19 cellular contexts compared by ENCODE assay signal in genomic region chr6:701696-702479, GRCh38. TPM values are rescaled to one million over a fixed set of nuclear protein-coding genes. Genes with fewer than 3 reads are reported as not detected.
DNase-seq lines count a peak whose midpoint lies in the region; ATAC-seq, FAIRE-seq and TF ChIP-seq lines count a peak whose summit lies in the region.
"Had no signal": no experiment of that assay in that cellular context is flagged by ENCODE, and none has a peak within 500 bp of the region (broad histone marks: within the 10 kb centered on the region; RNA-seq: fewer than 3 reads in every experiment).

No MANE protein-coding gene starts in this region.

- peaks cover 7% of the 10 kb centered on the region for H3K27me3 Mint-ChIP-seq in neural progenitor cell (ENCODE audit: insufficient read depth, low read depth)
- H3K27me3 Mint-ChIP-seq in effector memory CD8-positive, alpha-beta T cell: peaks cover 3 to 15% of the 10 kb centered on the region in 2 donors

- TF ChIP-seq CTCF in SK-N-SH (IDR thresholded peaks at IDR 0.05) (peak; percentile 20), NB4 (IDR thresholded peaks at IDR 0.05; ENCODE audit: low read depth, low read length) (peak; percentile 28), bronchial epithelial cell (IDR thresholded peaks at IDR 0.05; ENCODE audit: insufficient read depth, low read length, severe bottlenecking) (no peak), neural progenitor cell (IDR thresholded peaks at IDR 0.05) (peak; percentile 37)

- H3K9me2 ChIP-seq in SK-N-SH: no peaks in the 10 kb centered on the region

- no peak overlapping the region for H3K27ac Mint-ChIP-seq in neural progenitor cell
- no peak overlapping the region for H3K27ac Mint-ChIP-seq in effector memory CD8-positive, alpha-beta T cell
- H3K27ac Mint-ChIP-seq: activated naive CD4-positive, alpha-beta T cell treated with anti-CD3 and anti-CD28 coated beads, Interleukin-2, amount 10 ng/mL, durations not matched to agents 7 days and 5 days; CD8-positive, alpha-beta T cell; T-helper 2 cell treated with Interferon-gamma antibody and Interleukin-4, amounts not matched to agents 5 μg/mL and 100 μg/mL, for 36 hours had no signal

- CTCF ChIA-PET in SK-N-SH (lab: Yijun Ruan, JAX): interaction anchor here (0.9 to 3.8 kb wide), 4 partner anchors 19 to 87 kb away, joined by 3 to 13 read pairs (median 4); no protein-coding TSS in a partner anchor

- H3K4me2 ChIP-seq in SK-N-SH (no peak overlapping the region), neural progenitor cell (peak overlapping the region; percentile 20)

- 57% methylated on average over 11 of the region's 11 CpGs for WGBS in SK-N-SH (ENCODE audit: low lambda C conversion rate)

- no peaks in the 10 kb centered on the region for H3F3A ChIP-seq in SK-N-SH (replicated peaks; ENCODE audit: insufficient read depth)
- no peaks in the 10 kb centered on the region for H3F3A ChIP-seq in neural progenitor cell (ENCODE audit: low read depth)

- no peak overlapping the region for H3K4me3 Mint-ChIP-seq in neural progenitor cell
- H3K4me3 Mint-ChIP-seq in effector memory CD8-positive, alpha-beta T cell: no peak overlapping the region
- H3K4me3 Mint-ChIP-seq: activated naive CD4-positive, alpha-beta T cell treated with anti-CD3 and anti-CD28 coated beads, Interleukin-2, amount 10 ng/mL, durations not matched to agents 7 days and 5 days; CD8-positive, alpha-beta T cell; T-helper 2 cell treated with Interferon-gamma antibody and Interleukin-4, amounts not matched to agents 5 μg/mL and 100 μg/mL, for 36 hours had no signal

- H3K36me3 Mint-ChIP-seq in neural progenitor cell: no peaks in the 10 kb centered on the region
- no peaks in the 10 kb centered on the region for H3K36me3 Mint-ChIP-seq in effector memory CD8-positive, alpha-beta T cell (ENCODE audit: insufficient read depth)
- H3K36me3 Mint-ChIP-seq: activated naive CD4-positive, alpha-beta T cell treated with anti-CD3 and anti-CD28 coated beads, Interleukin-2, amount 10 ng/mL, durations not matched to agents 7 days and 5 days; CD8-positive, alpha-beta T cell had no signal

- no peak overlapping the region for H2AFZ ChIP-seq in SK-N-SH (ENCODE audit: low read depth)
- H2AFZ ChIP-seq in neural progenitor cell (replicated peaks): no peak overlapping the region

- TF ChIP-seq POLR2A in NB4 (IDR thresholded peaks at IDR 0.05; ENCODE audit: extremely low read depth, insufficient read length): no peak

- H3K27ac ChIP-seq in SK-N-SH (ENCODE audit: low read depth in 2 of 2, low read length in 1 of 2) (no peak overlapping the region), neural progenitor cell (no peak overlapping the region)
- H3K27ac ChIP-seq: body of pancreas, vagina had no signal

- no peaks in the 10 kb centered on the region for H3K79me2 ChIP-seq in SK-N-SH (ENCODE audit: insufficient read depth)
- H3K79me2 ChIP-seq in neural progenitor cell (ENCODE audit: low read depth): no peaks in the 10 kb centered on the region

- H3K9ac ChIP-seq in SK-N-SH (no peak overlapping the region), neural progenitor cell (no peak overlapping the region)

- peaks cover 12% of the 10 kb centered on the region for H3K4me1 Mint-ChIP-seq in neural progenitor cell
- peaks cover 0 to 2% of the 10 kb centered on the region in 2 donors for H3K4me1 Mint-ChIP-seq in effector memory CD8-positive, alpha-beta T cell (ENCODE audit: low read depth in 2 of 2)

- DNase-seq in SK-N-SH (peak; percentile 48), NB4 (ENCODE audit: low read depth) (no peak), bronchial epithelial cell (ENCODE audit: low read depth) (no peak), neural progenitor cell (ENCODE audit: low spot score) (peak; percentile 29), NOMO-1 treated with dmso at 0.1 percent for 144 hours (lab: John Stamatoyannopoulos, UW; ENCODE audit: unreplicated experiment) (no peak)
- DNase-seq in effector memory CD8-positive, alpha-beta T cell: no peak
- DNase-seq: activated CD4-positive, alpha-beta T cell treated with anti-CD3 and anti-CD28 coated beads for 4 hours; activated naive CD4-positive, alpha-beta T cell treated with anti-CD3 and anti-CD28 coated beads, Interleukin-2, amount 10 ng/mL, durations not matched to agents 7 days and 5 days; body of pancreas; CD8-positive, alpha-beta T cell; hippocampal formation; left cardiac atrium; NCI-H1092 treated with DMSO at 0.1 percent for 48 hours; nucleus accumbens; Right ventricle myocardium superior had no signal

- TF ChIP-seq RAD21 in SK-N-SH (IDR thresholded peaks at IDR 0.05; ENCODE audit: low read length): no peak

- ATAC-seq in SK-N-SH treated with all-trans-retinoic acid at 6 μM for 48 hours (no peak; the same call in 2 of the 3 replicates), GM18867 (IDR thresholded peaks at IDR 0.05; ENCODE audit: unreplicated experiment) (no peak)
- ATAC-seq in effector memory CD8-positive, alpha-beta T cell (replicated peaks): no peak
- ATAC-seq: body of pancreas; CD8-positive, alpha-beta T cell; left cardiac atrium had no signal

- H4K20me1 ChIP-seq in SK-N-SH (ENCODE audit: insufficient read depth) (no peaks in the 10 kb centered on the region), neural progenitor cell (ENCODE audit: low read depth) (no peaks in the 10 kb centered on the region)

- H3K9me3 ChIP-seq in SK-N-SH (no peaks in the 10 kb centered on the region), neural progenitor cell (ENCODE audit: low read depth) (no peaks in the 10 kb centered on the region)
- H3K9me3 ChIP-seq: body of pancreas, vagina had no signal

- POLR2A ChIA-PET in SK-N-SH (lab: Yijun Ruan, JAX): no interaction called here

- H3K9me3 Mint-ChIP-seq in neural progenitor cell: no peaks in the 10 kb centered on the region
- no peaks in the 10 kb centered on the region for H3K9me3 Mint-ChIP-seq in effector memory CD8-positive, alpha-beta T cell
- H3K9me3 Mint-ChIP-seq: activated naive CD4-positive, alpha-beta T cell treated with anti-CD3 and anti-CD28 coated beads, Interleukin-2, amount 10 ng/mL, durations not matched to agents 7 days and 5 days; CD8-positive, alpha-beta T cell; T-helper 2 cell treated with Interferon-gamma antibody and Interleukin-4, amounts not matched to agents 5 μg/mL and 100 μg/mL, for 36 hours had no signal

- peaks cover 3% of the 10 kb centered on the region; the same call in 1 of the 2 replicates for H3K27me3 ChIP-seq in SK-N-SH (ENCODE audit: insufficient read depth)
- no peaks in the 10 kb centered on the region for H3K27me3 ChIP-seq in bronchial epithelial cell (ENCODE audit: control insufficient read depth, insufficient read depth, low read length)
- no peaks in the 10 kb centered on the region for H3K27me3 ChIP-seq in neural progenitor cell
- H3K27me3 ChIP-seq: vagina had no signal

- TF ChIP-seq EP300 in SK-N-SH (IDR thresholded peaks at IDR 0.05; ENCODE audit: borderline replicate concordance in 1 of 2, low read depth in 1 of 2, low read length in 1 of 2): no peak

- peak; percentile 7 for FAIRE-seq in bronchial epithelial cell (lab: Jason Lieb, UNC)

- H3K4me1 ChIP-seq in SK-N-SH (ENCODE audit: control insufficient read depth in 1 of 2, insufficient read depth in 2 of 2, low read depth in 1 of 2, low read length in 1 of 2) (peaks cover 0 to 7% of the 10 kb centered on the region in 2 experiments; a peak in 1 of 4 replicates), neural progenitor cell (peaks cover 15% of the 10 kb centered on the region)
- H3K4me1 ChIP-seq: body of pancreas, vagina had no signal

- H3K36me3 ChIP-seq in SK-N-SH (replicated peaks in 1 of 2; ENCODE audit: control insufficient read depth in 1 of 2, insufficient read depth in 2 of 2, low read length in 1 of 2): no peaks in the 10 kb centered on the region
- no peaks in the 10 kb centered on the region for H3K36me3 ChIP-seq in bronchial epithelial cell (ENCODE audit: control insufficient read depth, insufficient read depth, low read length)
- H3K36me3 ChIP-seq in neural progenitor cell: no peaks in the 10 kb centered on the region
- H3K36me3 ChIP-seq: vagina had no signal

- H3K4me3 ChIP-seq in SK-N-SH (ENCODE audit: low read depth in 2 of 2, low read length in 1 of 2) (no peak overlapping the region), NB4 (ENCODE audit: low read depth, low read length) (no peak overlapping the region), bronchial epithelial cell (ENCODE audit: low read depth, low read length) (no peak overlapping the region), neural progenitor cell (no peak overlapping the region)
- H3K4me3 ChIP-seq: body of pancreas, vagina had no signal

TF ChIP-seq in SK-N-SH, 30 proteins besides CTCF, POLR2A, EP300 and RAD21 (continues in another document):
- TF ChIP-seq YY1 (IDR thresholded peaks at IDR 0.05; ENCODE audit: low read depth) (no peak), TAF1 (IDR thresholded peaks at IDR 0.05; ENCODE audit: borderline replicate concordance, low read depth, low read length) (no peak), ELF1 (IDR thresholded peaks at IDR 0.05) (no peak), USF1 (IDR thresholded peaks at IDR 0.05; ENCODE audit: borderline replicate concordance, low read depth) (no peak)

TF ChIP-seq in SK-N-SH treated with all-trans-retinoic acid at 6 μM for 48 hours, 23 proteins besides CTCF, POLR2A, EP300 and RAD21 (continues in another document):
- TF ChIP-seq CSRNP3 (CRISPR knock-in tag; IDR thresholded peaks at IDR 0.05) (no peak), ZNF70 (CRISPR knock-in tag; IDR thresholded peaks at IDR 0.05) (no peak), ZNF565 (CRISPR knock-in tag; conservative IDR thresholded peaks at IDR 0.05; ENCODE audit: low read depth) (no peak), ZNF8 (CRISPR knock-in tag; IDR thresholded peaks at IDR 0.05) (no peak), OSR1 (CRISPR knock-in tag; IDR thresholded peaks at IDR 0.05) (no peak)

RNA-seq across cellular contexts. Expression of gene EXOC2, which starts 8.9 kb away (rescaled TPM):
- 10.6 and 12.8 TPM in 2 replicates for polyA plus RNA-seq in SK-N-SH (2012; rRNA removed)
- polyA plus RNA-seq in SK-N-SH (2012; cell fraction: cytosol; rRNA removed): 11.2 and 12.4 TPM in 2 replicates
- polyA plus RNA-seq in SK-N-SH (2012; cell fraction: nucleus; rRNA removed): 9.3 and 16.9 TPM in 2 replicates
- total RNA-seq in bronchial epithelial cell: 29.2 and 34.8 TPM in 2 replicates
- 37.3 and 46.5 TPM in 2 replicates for total RNA-seq in neural progenitor cell (ENCODE audit: low replicate concordance)

RNA-seq across cellular contexts. Expression of gene HUS1B, which starts 45.0 kb away (rescaled TPM):
- polyA plus RNA-seq in SK-N-SH (2012; rRNA removed): 0.19 and 0.30 TPM in 2 replicates
- 0.27 and 0.31 TPM in 2 replicates for polyA plus RNA-seq in SK-N-SH (2012; cell fraction: cytosol; rRNA removed)
- polyA plus RNA-seq in SK-N-SH (2012; cell fraction: nucleus; rRNA removed): 0.57 and 0.86 TPM in 2 replicates
- total RNA-seq in bronchial epithelial cell (0.53 and 1.4 TPM in 2 replicates), neural progenitor cell (ENCODE audit: low replicate concordance) (0.43 TPM in 1 of 2 replicates, not detected in the other)
- total RNA-seq: left cardiac atrium, Right ventricle myocardium superior had no signal

Comparison
In these comparisons a context has a peak if more than half of its experiments do, and no peak if none do; other contexts are left out.
1. DNase-seq: peak in SK-N-SH (single experiment) and neural progenitor cell (single experiment); none in NB4 (single experiment), bronchial epithelial cell (single experiment), effector memory CD8-positive, alpha-beta T cell (0 of 3) and NOMO-1 treated with dmso at 0.1 percent for 144 hours (single experiment).